1 cellular context compared by ENCODE assay signal in genomic region chr5:139298242-139298641, GRCh38.
TF ChIP-seq lines count a peak whose summit lies in the region.

No MANE protein-coding gene starts in this region.

TF ChIP-seq in HepG2, 621 proteins besides CTCF, POLR2A, EP300 and RAD21:
- TF ChIP-seq ZNF75D (CRISPR knock-in tag; IDR thresholded peaks at IDR 0.05; ENCODE audit: borderline replicate concordance) (no peak), MXD1 (CRISPR knock-in tag; IDR thresholded peaks at IDR 0.05) (no peak), FLYWCH1 (CRISPR knock-in tag; IDR thresholded peaks at IDR 0.05) (no peak), ZSCAN12 (CRISPR knock-in tag; IDR thresholded peaks at IDR 0.05) (no peak), CBFB (CRISPR knock-in tag; IDR thresholded peaks at IDR 0.05) (no peak), NFRKB (IDR thresholded peaks at IDR 0.05) (no peak), ZNF256 (CRISPR knock-in tag; conservative IDR thresholded peaks at IDR 0.05) (no peak), ZNF10 (CRISPR knock-in tag; IDR thresholded peaks at IDR 0.05; ENCODE audit: borderline replicate concordance, low read depth) (no peak)
